ENCODE assay signal across 10 cellular contexts in the genomic region with DNA sequence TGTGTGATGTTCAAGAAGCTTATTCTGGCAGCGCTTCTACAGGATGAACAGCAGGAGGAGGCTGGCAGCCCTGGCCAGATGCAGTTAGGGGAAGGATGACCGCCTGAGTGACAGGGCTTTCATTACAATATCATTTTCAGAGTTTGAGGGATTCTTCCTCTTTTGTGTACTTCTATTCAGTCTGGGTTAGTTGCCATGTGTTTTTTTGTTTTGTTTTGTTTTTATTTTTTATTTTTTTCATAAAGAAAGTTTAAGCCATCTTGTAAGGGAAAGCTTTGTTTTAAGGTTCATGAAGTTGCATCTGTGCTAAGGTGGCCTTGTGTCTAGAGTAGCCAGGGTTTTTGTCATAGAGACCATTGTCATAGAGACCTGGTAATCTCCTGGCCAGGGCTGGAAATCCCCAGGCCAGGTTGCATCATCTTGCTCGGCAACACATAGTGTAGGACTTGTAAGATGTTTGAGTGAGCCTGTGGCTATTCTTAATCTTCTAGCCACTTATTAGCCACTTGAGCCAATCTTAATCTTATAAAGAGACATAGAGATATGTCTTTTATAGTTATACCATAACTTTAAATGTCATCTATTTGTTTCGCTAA.
DNase-seq lines count a peak whose midpoint lies in the region; ATAC-seq and TF ChIP-seq lines count a peak whose summit lies in the region.
"Had no signal": no experiment of that assay in that cellular context is flagged by ENCODE, and none has a peak within 500 bp of the region (broad histone marks: within the 10 kb centered on the region; RNA-seq: fewer than 3 reads in every experiment).

No MANE protein-coding gene starts in this region.

- no peak overlapping the region for H3K27ac Mint-ChIP-seq in activated CD4-positive, alpha-beta memory T cell treated with anti-CD3 and anti-CD28 coated beads, Interleukin-2, amount 10 ng/mL, durations not matched to agents 7 days and 5 days

- no peaks in the 10 kb centered on the region for H3K27me3 Mint-ChIP-seq in activated CD4-positive, alpha-beta memory T cell treated with anti-CD3 and anti-CD28 coated beads, Interleukin-2, amount 10 ng/mL, durations not matched to agents 7 days and 5 days

- no peaks in the 10 kb centered on the region for H3K9me3 Mint-ChIP-seq in activated CD4-positive, alpha-beta memory T cell treated with anti-CD3 and anti-CD28 coated beads, Interleukin-2, amount 10 ng/mL, durations not matched to agents 7 days and 5 days

- DNase-seq in DMS53 treated with DMSO at 0.1 percent for 48 hours (lab: John Stamatoyannopoulos, UW; ENCODE audit: unreplicated experiment), result peak; percentile 70
- DNase-seq in GM20000 (ENCODE audit: low spot score), result peak; percentile 39
- peak; percentile 7 for DNase-seq in adipocyte (ENCODE audit: low read depth)
- DNase-seq in SHP77 treated with DMSO at 0.1 percent for 48 hours (lab: John Stamatoyannopoulos, UW), result no peak
- no peak for DNase-seq in activated CD4-positive, alpha-beta memory T cell treated with anti-CD3 and anti-CD28 coated beads, Interleukin-2, amount 10 ng/mL, durations not matched to agents 7 days and 5 days
- DNase-seq in activated CD4-positive, alpha-beta T cell treated with anti-CD3 and anti-CD28 coated beads, Interleukin-2, amount 50 U/mL, for 1 hour, result no peak
- DNase-seq in NCI-H1436 (lab: John Stamatoyannopoulos, UW), result no peak
- DNase-seq: occipital lobe had no signal

- no peak for TF ChIP-seq CTCF in GM20000 (IDR thresholded peaks at IDR 0.05; ENCODE audit: extremely low read depth, missing control alignments)

- H3K9me3 ChIP-seq in adipocyte (ENCODE audit: control insufficient read depth, low read length), result no peaks in the 10 kb centered on the region

- POLR2A ChIA-PET in activated CD4-positive, alpha-beta memory T cell treated with anti-CD3 and anti-CD28 coated beads, Interleukin-2, amount 10 ng/mL, durations not matched to agents 7 days and 5 days (lab: Charles Lee), result no interaction called here

- peak; percentile 80 for ATAC-seq in HG03175 (IDR thresholded peaks at IDR 0.05; ENCODE audit: unreplicated experiment)
- ATAC-seq: Panc1 had no signal

- CTCF ChIA-PET in activated CD4-positive, alpha-beta memory T cell treated with anti-CD3 and anti-CD28 coated beads, Interleukin-2, amount 10 ng/mL, durations not matched to agents 7 days and 5 days (lab: Charles Lee), result no interaction called here

- H3K4me1 Mint-ChIP-seq in activated CD4-positive, alpha-beta memory T cell treated with anti-CD3 and anti-CD28 coated beads, Interleukin-2, amount 10 ng/mL, durations not matched to agents 7 days and 5 days, result no peaks in the 10 kb centered on the region

- no peaks in the 10 kb centered on the region for H3K27me3 ChIP-seq in adipocyte (replicated peaks; ENCODE audit: control insufficient read depth, insufficient read depth, low read length)

- no peaks in the 10 kb centered on the region for H3K36me3 Mint-ChIP-seq in activated CD4-positive, alpha-beta memory T cell treated with anti-CD3 and anti-CD28 coated beads, Interleukin-2, amount 10 ng/mL, durations not matched to agents 7 days and 5 days (ENCODE audit: low read depth)

- no peak overlapping the region for H3K4me3 ChIP-seq in adipocyte (ENCODE audit: low read length)

- H3K9ac ChIP-seq in adipocyte (ENCODE audit: low read length), result no peak overlapping the region

- no peak overlapping the region for H3K4me3 Mint-ChIP-seq in activated CD4-positive, alpha-beta memory T cell treated with anti-CD3 and anti-CD28 coated beads, Interleukin-2, amount 10 ng/mL, durations not matched to agents 7 days and 5 days

- H3K36me3 ChIP-seq in adipocyte (ENCODE audit: control insufficient read depth, insufficient read depth, low read length, severe bottlenecking), result no peaks in the 10 kb centered on the region

- no peaks in the 10 kb centered on the region for H3K4me1 ChIP-seq in adipocyte (ENCODE audit: control insufficient read depth, insufficient read depth, low read length)

Comparison
In these comparisons a context has a peak if more than half of its experiments do, and no peak if none do; other contexts are left out.
1. DNase-seq: peak in DMS53 treated with DMSO at 0.1 percent for 48 hours (single experiment), GM20000 (single experiment) and adipocyte (single experiment); none in SHP77 treated with DMSO at 0.1 percent for 48 hours (single experiment), activated CD4-positive, alpha-beta memory T cell treated with anti-CD3 and anti-CD28 coated beads, Interleukin-2, amount 10 ng/mL, durations not matched to agents 7 days and 5 days (single experiment), activated CD4-positive, alpha-beta T cell treated with anti-CD3 and anti-CD28 coated beads, Interleukin-2, amount 50 U/mL, for 1 hour (single experiment) and NCI-H1436 (single experiment).